Comparison of ENCODE assay signal across 8 cellular contexts in genomic region chr15:74906450-74907276, GRCh38. TPM values are rescaled to one million over a fixed set of nuclear protein-coding genes. Genes with fewer than 3 reads are reported as not detected.
DNase-seq lines count a peak whose midpoint lies in the region; ATAC-seq and TF ChIP-seq lines count a peak whose summit lies in the region.

Gene FAM219B, minus strand, starts transcription at chr15:74906851. Its CDS starts 51 bp downstream, at chr15:74906800.

- H3K4me1 ChIP-seq in spleen = peaks cover 19 to 55% (median 48%) of the 10 kb centered on the region in 6 donors

- H3K9me3 ChIP-seq in spleen = no peaks in the 10 kb centered on the region

- 0 to 1% (median 0%) methylated on average over 40 to 76 of the region's 76 CpGs for WGBS in spleen, 5 donors

- TF ChIP-seq POLR2A in spleen (IDR thresholded peaks at IDR 0.05) = peak in 1 of 3 donors; percentile 13

- peak within 1 kb of the TSS; percentile 66 to 95 (median 91) for H3K4me3 ChIP-seq in spleen

- peaks cover 0 to 48% (median 28%) of the 10 kb centered on the region in 6 donors for H3K36me3 ChIP-seq in spleen

- TF ChIP-seq CTCF in spleen (IDR thresholded peaks at IDR 0.05 in 8 of 11, conservative IDR thresholded peaks at IDR 0.05 in 3 of 11) = peak in 3 of 11 experiments; percentile 9 to 18 (median 12)

- ATAC-seq in GM18858 (IDR thresholded peaks at IDR 0.05; ENCODE audit: unreplicated experiment) = peak; percentile 84
- ATAC-seq in HG03095 (IDR thresholded peaks at IDR 0.05; ENCODE audit: unreplicated experiment) = peak; percentile 78

- intact Hi-C loops in spleen (cut with DNase I; ENCODE audit: low total_unique reads) = no loop called here

- DNase-seq in A172 (ENCODE audit: low spot score) = peak; percentile 77
- peak; percentile 90 for DNase-seq in NCI-H2227 (lab: John Stamatoyannopoulos, UW; ENCODE audit: unreplicated experiment)
- DNase-seq in activated CD4-positive, CD25-positive, alpha-beta regulatory T cell (lab: John Stamatoyannopoulos, UW) = peak; percentile 40 to 58 (median 48)
- DNase-seq in central memory CD4-positive, alpha-beta T cell = peak; percentile 69
- peak; percentile 94 for DNase-seq in inferior parietal cortex (ENCODE audit: extremely low spot score)
- peak; percentile 99 for DNase-seq in spleen

- H3K27me3 ChIP-seq in spleen (replicated peaks in 1 of 7) = no peaks in the 10 kb centered on the region

- H3K27ac ChIP-seq in spleen = peak within 1 kb of the TSS; percentile 89 to 97 (median 93)

RNA-seq across cellular contexts. Expression of gene FAM219B, which starts in this region (rescaled TPM):
- total RNA-seq in A172 (2014; rRNA removed; shearing (Covaris generic)) = 26.6 and 28.6 TPM in 2 replicates
- 100 to 1,000 TPM in 1 of 7 donors, 10 to 100 TPM in 6; 54.6 to 103 (median 69.8) TPM for total RNA-seq in spleen
- polyA plus RNA-seq in spleen = 10 to 100 TPM; 18.6 to 31.3 (median 20.1) TPM

Comparison
In these comparisons a context has a peak if more than half of its experiments do, and no peak if none do; other contexts are left out.
1. Peak in every context shown above with its lines: DNase-seq, ATAC-seq, H3K4me3 ChIP-seq and H3K27ac ChIP-seq.
2. DNase-seq: peak in every context shown above with its lines; median percentile 99 in spleen; 94 in inferior parietal cortex; 90 in NCI-H2227; 77 in A172; 69 in central memory CD4-positive, alpha-beta T cell; 48 in activated CD4-positive, CD25-positive, alpha-beta regulatory T cell.